In the genomic region with DNA sequence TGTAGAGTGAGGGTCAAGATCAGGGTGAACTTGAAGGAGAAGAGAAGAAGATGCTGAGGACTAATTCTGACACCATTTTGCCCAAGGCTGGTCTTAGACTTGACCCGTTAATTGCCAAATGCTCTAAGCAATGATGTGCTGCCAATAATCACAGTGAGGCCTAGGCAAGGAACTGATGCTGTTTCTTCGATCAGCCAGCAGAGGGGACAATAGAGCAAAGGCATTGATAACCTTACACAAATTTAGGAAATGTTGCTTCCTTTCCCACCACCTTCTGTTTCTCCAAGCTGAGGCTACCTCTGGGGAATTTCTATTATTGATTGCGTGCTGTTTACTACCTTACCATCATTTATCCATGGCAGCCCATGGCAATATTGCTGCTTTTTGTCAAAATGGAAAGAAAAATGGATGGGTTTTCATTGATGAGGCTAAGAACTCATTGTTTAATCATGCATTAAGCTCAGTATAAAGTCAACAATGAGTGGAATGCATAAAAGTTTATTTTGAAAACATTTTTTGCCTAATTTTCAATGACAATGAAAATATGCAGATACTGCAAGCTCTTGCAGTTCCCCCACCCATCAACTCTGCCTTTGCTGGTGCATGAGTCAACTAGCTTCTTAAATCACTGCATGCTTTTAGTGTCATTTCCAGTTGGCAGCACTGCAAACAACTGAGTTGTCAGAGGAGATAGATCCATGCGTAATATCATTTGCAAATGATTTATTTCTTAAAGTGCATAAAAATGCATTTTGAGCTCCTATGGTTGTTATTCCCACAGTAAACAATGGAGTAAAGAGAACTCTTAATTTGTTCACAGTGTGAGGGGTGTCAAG, we compare ENCODE assay signal across 9 cellular contexts.
DNase-seq lines count a peak whose midpoint lies in the region; ATAC-seq and TF ChIP-seq lines count a peak whose summit lies in the region.
"Had no signal": no experiment of that assay in that cellular context is flagged by ENCODE, and none has a peak within 500 bp of the region (broad histone marks: within the 10 kb centered on the region; RNA-seq: fewer than 3 reads in every experiment).

No MANE protein-coding gene starts in this region.

- intact Hi-C loops in esophagus squamous epithelium (cut with DNase I) = no loop called here

- H3K27ac ChIP-seq in 22Rv1 (no peak overlapping the region), RWPE2 (ENCODE audit: poor library complexity, severe bottlenecking) (no peak overlapping the region), esophagus squamous epithelium (no peak overlapping the region)

- WGBS in esophagus squamous epithelium, 2 donors = 31 to 35% methylated on average over 4 of the region's 4 CpGs

- no peaks in the 10 kb centered on the region for H3K36me3 ChIP-seq in RWPE2 (ENCODE audit: low read depth)
- no peaks in the 10 kb centered on the region for H3K36me3 ChIP-seq in esophagus squamous epithelium

- no peak overlapping the region for H3K27ac Mint-ChIP-seq in progenitor cell of endocrine pancreas
- H3K27ac Mint-ChIP-seq: memory B cell had no signal

- no peaks in the 10 kb centered on the region for H3K27me3 Mint-ChIP-seq in progenitor cell of endocrine pancreas
- H3K27me3 Mint-ChIP-seq: memory B cell had no signal

- H3K36me3 Mint-ChIP-seq in progenitor cell of endocrine pancreas (ENCODE audit: insufficient read depth) = no peaks in the 10 kb centered on the region

- DNase-seq in ELF-1 (ENCODE audit: low read depth, low spot score) (peak; percentile 23), HuH-7 (ENCODE audit: low spot score) (peak; percentile 7), RWPE2 (ENCODE audit: low spot score) (no peak), esophagus squamous epithelium (lab: John Stamatoyannopoulos, UW) (no peak), progenitor cell of endocrine pancreas (ENCODE audit: low spot score, unreplicated experiment) (no peak)
- no peak for DNase-seq in stimulated activated naive CD4-positive, alpha-beta T cell treated with Interleukin-2 at 50 U/mL for 16 hours (lab: John Stamatoyannopoulos, UW)

- H3K9me3 Mint-ChIP-seq in progenitor cell of endocrine pancreas (ENCODE audit: low read depth) = no peaks in the 10 kb centered on the region

- H3K27me3 ChIP-seq in RWPE2 (ENCODE audit: insufficient read depth, poor library complexity, severe bottlenecking) (no peaks in the 10 kb centered on the region), esophagus squamous epithelium (no peaks in the 10 kb centered on the region)

- TF ChIP-seq POLR2A in esophagus squamous epithelium (IDR thresholded peaks at IDR 0.05) = no peak

- H3K4me1 Mint-ChIP-seq in progenitor cell of endocrine pancreas (ENCODE audit: low read depth) = peaks cover 4% of the 10 kb centered on the region

- ATAC-seq in GM21737 (IDR thresholded peaks at IDR 0.05; ENCODE audit: unreplicated experiment) = peak; percentile 77
- ATAC-seq in RWPE2 (ENCODE audit: low read depth) = no peak

- no peaks in the 10 kb centered on the region for H3K4me1 ChIP-seq in RWPE2 (ENCODE audit: insufficient read depth, poor library complexity, severe bottlenecking)
- no peaks in the 10 kb centered on the region for H3K4me1 ChIP-seq in esophagus squamous epithelium

- TF ChIP-seq CTCF in 22Rv1 (IDR thresholded peaks at IDR 0.05) (peak; percentile 86), RWPE2 (IDR thresholded peaks at IDR 0.05; ENCODE audit: poor library complexity, severe bottlenecking) (peak; percentile 70), esophagus squamous epithelium (IDR thresholded peaks at IDR 0.05) (peak in 5 of 6 experiments; percentile 20 to 62 (median 50)), progenitor cell of endocrine pancreas (IDR thresholded peaks at IDR 0.05; ENCODE audit: unreplicated experiment) (peak; percentile 71)

- no peak overlapping the region for H3K4me3 ChIP-seq in RWPE2 (ENCODE audit: severe bottlenecking)
- H3K4me3 ChIP-seq in esophagus squamous epithelium = no peak overlapping the region

- no peaks in the 10 kb centered on the region for H3K9me3 ChIP-seq in RWPE2 (ENCODE audit: severe bottlenecking)
- no peaks in the 10 kb centered on the region for H3K9me3 ChIP-seq in esophagus squamous epithelium

- no peak overlapping the region for H3K4me3 Mint-ChIP-seq in progenitor cell of endocrine pancreas (ENCODE audit: low read depth)
- H3K4me3 Mint-ChIP-seq: memory B cell had no signal

Comparison
In these comparisons a context has a peak if more than half of its experiments do, and no peak if none do; other contexts are left out.
1. DNase-seq: peak in ELF-1 (single experiment) and HuH-7 (single experiment); none in RWPE2 (single experiment), esophagus squamous epithelium (single experiment), progenitor cell of endocrine pancreas (single experiment) and stimulated activated naive CD4-positive, alpha-beta T cell treated with Interleukin-2 at 50 U/mL for 16 hours (single experiment).
2. Peak in every context shown above with its lines, with median percentiles within 50 percentile points of each other: CTCF ChIP-seq.